ENCODE assay signal across 8 cellular contexts in genomic region chr2:8680931-8681760, GRCh38.
DNase-seq lines count a peak whose midpoint lies in the region; ATAC-seq and TF ChIP-seq lines count a peak whose summit lies in the region.

No MANE protein-coding gene starts in this region.

- H3K4me3 Mint-ChIP-seq in memory B cell, result peak overlapping the region; percentile 79

- H3K36me3 ChIP-seq in duodenal mucosa (ENCODE audit: control insufficient read depth in 1 of 2, insufficient read depth in 2 of 2, low read length in 2 of 2), result no peaks in the 10 kb centered on the region

- H3K9ac ChIP-seq in duodenal mucosa (ENCODE audit: low read depth in 1 of 2, low read length in 2 of 2), result peak overlapping the region; percentile 92 to 94

- H3K27me3 ChIP-seq in duodenal mucosa (ENCODE audit: control insufficient read depth in 1 of 2, insufficient read depth in 2 of 2, low read length in 2 of 2), result no peaks in the 10 kb centered on the region

- H3K4me1 ChIP-seq in duodenal mucosa (ENCODE audit: control insufficient read depth in 1 of 2, insufficient read depth in 2 of 2, low read length in 2 of 2), result peaks cover 28 to 34% of the 10 kb centered on the region in 2 donors

- DNase-seq in AG08396 (ENCODE audit: low spot score), result peak; percentile 67
- DNase-seq in HCEC 1CT, result peak; percentile 48
- peak; percentile 88 for DNase-seq in NCI-H69 (lab: John Stamatoyannopoulos, UW)
- DNase-seq in activated CD4-positive, alpha-beta T cell treated with anti-CD3 and anti-CD28 coated beads, Interleukin-2, amount 50 U/mL, for 24 hours (ENCODE audit: low read depth in 1 of 2, low spot score in 1 of 2), result peak; percentile 73 to 85
- peak in 1 of 2 donors; percentile 37 for DNase-seq in memory B cell (ENCODE audit: low spot score in 2 of 2)
- DNase-seq in stimulated activated CD8-positive, alpha-beta memory T cell treated with anti-CD3 and anti-CD28 coated beads, Interleukin-12 subunit alpha, Interleukin-12 subunit beta, amount 100 ng/mL, for 4 hours (ENCODE audit: low read depth), result peak; percentile 59

- peak overlapping the region; percentile 47 for H3K27ac Mint-ChIP-seq in memory B cell

- peaks cover 31% of the 10 kb centered on the region for H3K4me1 Mint-ChIP-seq in memory B cell

- no peaks in the 10 kb centered on the region for H3K36me3 Mint-ChIP-seq in memory B cell

- peak overlapping the region; percentile 97 for H3K27ac ChIP-seq in duodenal mucosa (ENCODE audit: low read depth, low read length)

- H3K9me3 ChIP-seq in duodenal mucosa (ENCODE audit: control insufficient read depth in 1 of 2, low read length in 2 of 2), result no peaks in the 10 kb centered on the region

- no peak for TF ChIP-seq POLR2A in GM18505 (IDR thresholded peaks at IDR 0.05; ENCODE audit: borderline replicate concordance, extremely low read depth, insufficient read depth, insufficient read length)

- no peaks in the 10 kb centered on the region for H3K9me3 Mint-ChIP-seq in memory B cell

- ATAC-seq in memory B cell (ENCODE audit: low read depth) (peak; percentile 21), GM18505 (IDR thresholded peaks at IDR 0.05; ENCODE audit: unreplicated experiment) (no peak)

- peaks cover 39% of the 10 kb centered on the region for H3K27me3 Mint-ChIP-seq in memory B cell

- H3K4me3 ChIP-seq in duodenal mucosa (ENCODE audit: low read depth in 1 of 2, low read length in 2 of 2), result peak overlapping the region; percentile 77 to 83
